8 cellular contexts compared by ENCODE assay signal in the genomic region with DNA sequence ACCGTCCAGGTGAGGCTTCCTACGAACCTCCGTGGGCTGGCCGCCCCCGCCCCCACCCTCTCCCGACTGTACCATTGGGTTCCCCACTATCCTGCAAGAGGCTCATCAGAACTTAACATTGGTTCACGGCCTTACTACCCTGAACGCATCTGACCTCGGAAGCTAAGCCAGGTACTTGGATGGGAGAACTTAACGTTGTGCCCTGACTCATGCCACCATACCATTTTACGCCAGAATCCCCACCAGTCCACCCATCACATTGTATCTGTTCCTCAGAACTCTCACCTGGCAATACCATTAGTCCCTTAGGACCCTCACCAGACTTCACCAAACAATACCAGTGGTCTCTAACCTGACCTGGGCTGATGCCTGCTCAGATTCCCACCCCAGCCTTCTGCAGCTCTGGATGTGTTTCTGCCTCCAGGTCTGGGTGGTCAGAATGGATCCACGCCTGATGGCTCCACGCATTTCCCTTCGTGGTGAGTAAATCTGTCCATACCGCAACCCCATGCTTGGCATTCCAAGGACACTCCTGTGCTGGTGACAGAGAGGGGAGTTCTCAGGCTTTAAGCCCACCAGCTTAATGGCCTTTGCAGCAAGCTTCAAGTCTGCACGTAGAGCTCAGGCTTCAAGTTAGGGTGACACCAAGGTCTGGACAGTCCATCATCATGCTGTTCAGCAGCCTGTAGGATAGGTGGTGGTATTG. TPM values are rescaled to one million over a fixed set of nuclear protein-coding genes. Genes with fewer than 3 reads are reported as not detected.
DNase-seq lines count a peak whose midpoint lies in the region; ATAC-seq and TF ChIP-seq lines count a peak whose summit lies in the region.

No MANE protein-coding gene starts in this region.

- peaks cover 67% of the 10 kb centered on the region for H3K4me1 Mint-ChIP-seq in activated T-cell treated with anti-CD3 and anti-CD28 coated beads, Interleukin-2, amount 50 U/mL, for 24 hours (ENCODE audit: low read depth)

- no peak for TF ChIP-seq POLR2A in right lobe of liver (IDR thresholded peaks at IDR 0.05)

- H3K27me3 ChIP-seq in ascending aorta (no peaks in the 10 kb centered on the region), right lobe of liver (no peaks in the 10 kb centered on the region), tibial artery (no peaks in the 10 kb centered on the region)

- H3K27ac Mint-ChIP-seq in activated T-cell treated with anti-CD3 and anti-CD28 coated beads, Interleukin-2, amount 50 U/mL, for 24 hours, result peak overlapping the region; percentile 95

- H3K4me1 ChIP-seq in ascending aorta (peaks cover 0 to 39% of the 10 kb centered on the region in 2 donors), right lobe of liver (peaks cover 0 to 30% (median 7%) of the 10 kb centered on the region in 4 donors), tibial artery (peaks cover 0 to 60% (median 41%) of the 10 kb centered on the region in 4 donors)

- H3K4me3 ChIP-seq in ascending aorta (peak overlapping the region; percentile 77 to 80), right lobe of liver (peak overlapping the region; percentile 72 to 90 (median 77)), tibial artery (peak overlapping the region; percentile 79 to 90)

- WGBS in right lobe of liver (ENCODE audit: insufficient coverage, low coverage, low lambda C conversion rate, missing lambda C conversion rate), result 15% methylated on average over 13 of the region's 16 CpGs

- H3K27me3 Mint-ChIP-seq in activated T-cell treated with anti-CD3 and anti-CD28 coated beads, Interleukin-2, amount 50 U/mL, for 24 hours, result no peaks in the 10 kb centered on the region

- peak overlapping the region; percentile 91 to 99 for H3K27ac ChIP-seq in ascending aorta
- H3K27ac ChIP-seq in right lobe of liver, result peak overlapping the region; percentile 57 to 95 (median 69)
- peak overlapping the region; percentile 86 to 98 for H3K27ac ChIP-seq in tibial artery

- H3K36me3 ChIP-seq in ascending aorta (peaks cover 10 to 26% of the 10 kb centered on the region in 2 donors), right lobe of liver (peaks cover 0 to 13% (median 0%) of the 10 kb centered on the region in 4 donors), tibial artery (peaks cover 4 to 34% (median 6%) of the 10 kb centered on the region in 3 donors)

- H3K9me3 Mint-ChIP-seq in activated T-cell treated with anti-CD3 and anti-CD28 coated beads, Interleukin-2, amount 50 U/mL, for 24 hours, result no peaks in the 10 kb centered on the region

- intact Hi-C loops in ascending aorta (cut with DNase I), result loop anchor here (1.0 to 5.0 kb wide), 7 partner anchors 17 to 405 kb away; partner anchors contain the start of genes DAG1, GPX1, NICN1 and USP4
- intact Hi-C loops in right lobe of liver (cut with DNase I), result no loop called here
- intact Hi-C loops in tibial artery (cut with DNase I; ENCODE audit: low total_unique reads), result no loop called here

- ATAC-seq in right lobe of liver (no peak), HG03354 (IDR thresholded peaks at IDR 0.05; ENCODE audit: poor library complexity, severe bottlenecking, unreplicated experiment) (no peak), left lobe of liver (no peak)

- TF ChIP-seq CTCF in ascending aorta (IDR thresholded peaks at IDR 0.05) (no peak), right lobe of liver (IDR thresholded peaks at IDR 0.05) (no peak), tibial artery (IDR thresholded peaks at IDR 0.05) (no peak)

- H3K4me3 Mint-ChIP-seq in activated T-cell treated with anti-CD3 and anti-CD28 coated beads, Interleukin-2, amount 50 U/mL, for 24 hours, result peak overlapping the region; percentile 92

- no peak for DNase-seq in activated T-cell treated with anti-CD3 and anti-CD28 coated beads, Interleukin-2, amount 50 U/mL, for 24 hours
- DNase-seq in activated T-cell treated with anti-CD3 and anti-CD28 coated beads, Interleukin-2, amount 50 U/mL, for 1 hour, result no peak
- DNase-seq in ascending aorta (ENCODE audit: low spot score in 2 of 2), result no peak
- DNase-seq in right lobe of liver, result no peak
- no peak for DNase-seq in tibial artery
- no peak for DNase-seq in DMS114 treated with DMSO at 0.1 percent for 48 hours (lab: John Stamatoyannopoulos, UW; ENCODE audit: unreplicated experiment)
- DNase-seq in left lobe of liver (ENCODE audit: low spot score), result no peak

- H3K9me3 ChIP-seq in ascending aorta, result no peaks in the 10 kb centered on the region
- no peaks in the 10 kb centered on the region for H3K9me3 ChIP-seq in right lobe of liver
- H3K9me3 ChIP-seq in tibial artery, result no peaks in the 10 kb centered on the region

- H3K36me3 Mint-ChIP-seq in activated T-cell treated with anti-CD3 and anti-CD28 coated beads, Interleukin-2, amount 50 U/mL, for 24 hours (ENCODE audit: low read depth), result peaks cover 74% of the 10 kb centered on the region

RNA-seq across cellular contexts. Expression of gene TCTA, which starts 0.6 kb away (rescaled TPM):
- total RNA-seq in ascending aorta (51.5 TPM), right lobe of liver (10 to 100 TPM; 15.9 to 26.0 (median 19.4) TPM), left lobe of liver (23.4 TPM)

RNA-seq across cellular contexts. Expression of gene RHOA, which starts 1.0 kb away (rescaled TPM):
- total RNA-seq in ascending aorta (426 TPM), right lobe of liver (100 to 1,000 TPM; 142 to 251 (median 171) TPM), left lobe of liver (155 TPM)

RNA-seq across cellular contexts. Expression of gene AMT, which starts 9.5 kb away (rescaled TPM):
- total RNA-seq in ascending aorta (not detected), right lobe of liver (10 to 100 TPM in 5 of 6 experiments, 1 to 10 TPM in 1; 8.4 to 52.0 (median 31.3) TPM), left lobe of liver (46.8 TPM)

RNA-seq across cellular contexts. Expression of gene NICN1, which starts 16.3 kb away (rescaled TPM):
- total RNA-seq in ascending aorta, result 2.2 TPM
- total RNA-seq in right lobe of liver, result 10 to 100 TPM in 2 of 6 experiments, 1 to 10 TPM in 4; 2.2 to 13.1 (median 8.3) TPM
- total RNA-seq in left lobe of liver, result 9.1 TPM

RNA-seq across cellular contexts. Expression of gene GPX1, which starts 54.6 kb away (rescaled TPM):
- total RNA-seq in ascending aorta, result 422 TPM
- 100 to 1,000 TPM; 127 to 455 (median 278) TPM for total RNA-seq in right lobe of liver
- 272 TPM for total RNA-seq in left lobe of liver
